In genomic region chr4:105352826-105353225, GRCh38 we compare ENCODE assay signal across 9 cellular contexts.
DNase-seq lines count a peak whose midpoint lies in the region; ATAC-seq and TF ChIP-seq lines count a peak whose summit lies in the region.
"Had no signal": no experiment of that assay in that cellular context is flagged by ENCODE, and none has a peak within 500 bp of the region (broad histone marks: within the 10 kb centered on the region; RNA-seq: fewer than 3 reads in every experiment).

No MANE protein-coding gene starts in this region.

- H3K4me1 ChIP-seq in upper lobe of right lung, result no peaks in the 10 kb centered on the region

- H3K27ac ChIP-seq in upper lobe of right lung, result no peak overlapping the region
- H3K27ac ChIP-seq: SK-N-MC had no signal

- no peaks in the 10 kb centered on the region for H3K27me3 ChIP-seq in upper lobe of right lung

- intact Hi-C loops in left colon (cut with DNase I, micrococcal nuclease) (no loop called here), upper lobe of right lung (cut with DNase I) (no loop called here)

- H3K9me3 ChIP-seq in upper lobe of right lung, result no peaks in the 10 kb centered on the region

- DNase-seq in fibroblast of peridontal ligament (ENCODE audit: extremely low read depth), result peak; percentile 40
- no peak for DNase-seq in left colon
- DNase-seq in upper lobe of right lung, result no peak
- no peak for DNase-seq in NCI-H128 (lab: John Stamatoyannopoulos, UW; ENCODE audit: unreplicated experiment)
- no peak for DNase-seq in GF-D8 (lab: John Stamatoyannopoulos, UW)

- ATAC-seq in GM18511 (IDR thresholded peaks at IDR 0.05; ENCODE audit: unreplicated experiment) (peak; percentile 82), GM21447 (IDR thresholded peaks at IDR 0.05; ENCODE audit: unreplicated experiment) (peak; percentile 87), HG03196 (IDR thresholded peaks at IDR 0.05; ENCODE audit: unreplicated experiment) (peak; percentile 52), left colon (no peak), upper lobe of right lung (no peak)

- no peaks in the 10 kb centered on the region for H3K36me3 ChIP-seq in upper lobe of right lung

- no peak for TF ChIP-seq CTCF in upper lobe of right lung (IDR thresholded peaks at IDR 0.05)

- no peak overlapping the region for H3K4me3 ChIP-seq in upper lobe of right lung
- H3K4me3 ChIP-seq: SK-N-MC had no signal

Comparison
In these comparisons a context has a peak if more than half of its experiments do, and no peak if none do; other contexts are left out.
1. ATAC-seq: peak in GM18511 (single experiment), GM21447 (single experiment) and HG03196 (single experiment); none in left colon (single experiment) and upper lobe of right lung (single experiment).